12 cellular contexts compared by ENCODE assay signal in genomic region chr10:31136951-31137885, GRCh38.
DNase-seq lines count a peak whose midpoint lies in the region; ATAC-seq, FAIRE-seq and TF ChIP-seq lines count a peak whose summit lies in the region.
"Had no signal": no experiment of that assay in that cellular context is flagged by ENCODE, and none has a peak within 500 bp of the region (broad histone marks: within the 10 kb centered on the region; RNA-seq: fewer than 3 reads in every experiment).

No MANE protein-coding gene starts in this region.

- no peak overlapping the region for H4K8ac ChIP-seq in neuronal stem cell (ENCODE audit: low read depth, low read length)

- H3K9me3 ChIP-seq in DND-41 (ENCODE audit: insufficient read depth, low read length, severe bottlenecking): no peaks in the 10 kb centered on the region
- H3K9me3 ChIP-seq in ascending aorta: no peaks in the 10 kb centered on the region
- no peaks in the 10 kb centered on the region for H3K9me3 ChIP-seq in kidney (ENCODE audit: control insufficient read depth in 1 of 2, low read length in 2 of 2)
- no peaks in the 10 kb centered on the region for H3K9me3 ChIP-seq in neuronal stem cell (replicated peaks in 1 of 2; ENCODE audit: control insufficient read depth in 2 of 2, insufficient read depth in 1 of 2, low read depth in 1 of 2, low read length in 2 of 2)

- H4K91ac ChIP-seq in neuronal stem cell (ENCODE audit: low read depth, low read length, poor library complexity): no peak overlapping the region

- H2AFZ ChIP-seq in DND-41 (ENCODE audit: low read depth, low read length) (no peak overlapping the region), neuronal stem cell (ENCODE audit: low read length) (no peak overlapping the region)

- no peaks in the 10 kb centered on the region for H3K27me3 Mint-ChIP-seq in naive thymus-derived CD8-positive, alpha-beta T cell
- peaks cover 5% of the 10 kb centered on the region for H3K27me3 Mint-ChIP-seq in endothelial cell (ENCODE audit: unreplicated experiment)

- no peak overlapping the region for H2BK12ac ChIP-seq in neuronal stem cell (ENCODE audit: low read length)

- no peaks in the 10 kb centered on the region for H4K20me1 ChIP-seq in DND-41 (ENCODE audit: insufficient read depth, low read length)

- H3K9ac ChIP-seq in DND-41 (ENCODE audit: low read depth, low read length): peak overlapping the region; percentile 97
- H3K9ac ChIP-seq in kidney (ENCODE audit: low read length in 2 of 2): no peak overlapping the region
- H3K9ac ChIP-seq in neuronal stem cell (ENCODE audit: low read depth, low read length, poor library complexity): no peak overlapping the region

- no peak overlapping the region for H3K4ac ChIP-seq in neuronal stem cell (ENCODE audit: low read length)

- POLR2A ChIA-PET in naive thymus-derived CD8-positive, alpha-beta T cell (lab: Charles Lee): interaction anchor here (0.6 to 0.8 kb wide), 2 partner anchors 16 to 105 kb away, joined by 3 read pairs; partner anchors contain the start of gene ZNF438

- H3K18ac ChIP-seq in neuronal stem cell (ENCODE audit: low read length): no peak overlapping the region

- H3K27me3 ChIP-seq in DND-41 (ENCODE audit: insufficient read depth, low read length, poor library complexity): no peaks in the 10 kb centered on the region
- no peaks in the 10 kb centered on the region for H3K27me3 ChIP-seq in ascending aorta
- H3K27me3 ChIP-seq in neuronal stem cell (ENCODE audit: control insufficient read depth in 3 of 3, insufficient read depth in 3 of 3, low read depth in 1 of 3, low read length in 3 of 3): peaks cover 0 to 2% (median 0%) of the 10 kb centered on the region in 3 experiments

- H3K4me1 ChIP-seq in DND-41 (ENCODE audit: insufficient read depth, low read length) (peaks cover 91% of the 10 kb centered on the region), ascending aorta (peaks cover 3 to 18% of the 10 kb centered on the region in 2 donors), kidney (ENCODE audit: control insufficient read depth in 1 of 2, insufficient read depth in 1 of 2, low read depth in 1 of 2, low read length in 2 of 2) (peaks cover 10 to 11% of the 10 kb centered on the region in 2 donors), neuronal stem cell (ENCODE audit: control insufficient read depth in 2 of 2, insufficient read depth in 1 of 2, low read depth in 1 of 2, low read length in 2 of 2) (peaks cover 15 to 25% of the 10 kb centered on the region in 2 donors)

- H2BK5ac ChIP-seq in neuronal stem cell (ENCODE audit: low read length): no peak overlapping the region

- H3K79me1 ChIP-seq in neuronal stem cell (ENCODE audit: low read depth, low read length): no peaks in the 10 kb centered on the region

- peaks cover 14 to 47% (median 43%) of the 10 kb centered on the region in 4 donors for H3K4me1 Mint-ChIP-seq in naive thymus-derived CD8-positive, alpha-beta T cell
- H3K4me1 Mint-ChIP-seq in endothelial cell (ENCODE audit: unreplicated experiment): peaks cover 13% of the 10 kb centered on the region

- no peaks in the 10 kb centered on the region for H3K36me3 ChIP-seq in DND-41 (ENCODE audit: insufficient read depth, low read length)
- H3K36me3 ChIP-seq in ascending aorta: no peaks in the 10 kb centered on the region
- H3K36me3 ChIP-seq in kidney (ENCODE audit: control insufficient read depth in 1 of 2, insufficient read depth in 2 of 2, low read length in 2 of 2): no peaks in the 10 kb centered on the region
- no peaks in the 10 kb centered on the region for H3K36me3 ChIP-seq in neuronal stem cell (replicated peaks in 1 of 2; ENCODE audit: control insufficient read depth in 2 of 2, insufficient read depth in 2 of 2, low read length in 2 of 2)

- H3K27ac ChIP-seq in DND-41 (ENCODE audit: low read length) (peak overlapping the region; percentile 99), ascending aorta (peak overlapping the region; percentile 22 to 46), kidney (ENCODE audit: low read depth in 2 of 2, low read length in 2 of 2) (no peak overlapping the region), neuronal stem cell (replicated peaks; ENCODE audit: low read length) (no peak overlapping the region)

- TF ChIP-seq CTCF in DND-41 (IDR thresholded peaks at IDR 0.05; ENCODE audit: borderline replicate concordance, extremely low read depth, low read length, poor library complexity, severe bottlenecking) (no peak), ascending aorta (IDR thresholded peaks at IDR 0.05) (no peak), endothelial cell (IDR thresholded peaks at IDR 0.05; ENCODE audit: unreplicated experiment) (no peak), kidney (IDR thresholded peaks at IDR 0.05; ENCODE audit: borderline replicate concordance, extremely low read depth, insufficient read depth) (no peak)

- no peak overlapping the region for H2BK120ac ChIP-seq in neuronal stem cell (ENCODE audit: low read depth, low read length)

- DNase-seq in DND-41: peak; percentile 82
- DNase-seq in KG1 (lab: John Stamatoyannopoulos, UW): peak; percentile 50
- DNase-seq in ascending aorta (ENCODE audit: low spot score in 2 of 2): no peak
- DNase-seq in naive thymus-derived CD8-positive, alpha-beta T cell: peak in 2 of 10 donors; percentile 39 to 42
- DNase-seq in endothelial cell (ENCODE audit: low spot score): no peak
- DNase-seq in kidney: no peak
- DNase-seq in neuronal stem cell (ENCODE audit: low spot score): no peak
- DNase-seq: caudate nucleus, NCI-H2081 treated with DMSO at 0.1 percent for 48 hours had no signal

- peak overlapping the region; percentile 70 for H3K4me2 ChIP-seq in DND-41 (ENCODE audit: insufficient read depth, low read length)
- no peak overlapping the region for H3K4me2 ChIP-seq in neuronal stem cell (ENCODE audit: insufficient read depth, low read length, poor library complexity, severe bottlenecking)

- H3K79me2 ChIP-seq in DND-41 (ENCODE audit: insufficient read depth, low read length): peaks cover 50% of the 10 kb centered on the region

- H3K27ac Mint-ChIP-seq in naive thymus-derived CD8-positive, alpha-beta T cell: peak overlapping the region in 9 of 10 donors; percentile 14 to 90 (median 64)
- H3K27ac Mint-ChIP-seq in endothelial cell (ENCODE audit: unreplicated experiment): no peak overlapping the region

- no peaks in the 10 kb centered on the region for H3K36me3 Mint-ChIP-seq in naive thymus-derived CD8-positive, alpha-beta T cell
- no peaks in the 10 kb centered on the region for H3K36me3 Mint-ChIP-seq in endothelial cell (ENCODE audit: low read depth, unreplicated experiment)

- H3K4me3 ChIP-seq in DND-41 (ENCODE audit: low read depth in 1 of 2, low read length in 2 of 2): peak overlapping the region in 1 of 2 experiments; percentile 64; a peak in 2 of 4 replicates
- H3K4me3 ChIP-seq in ascending aorta: no peak overlapping the region
- no peak overlapping the region for H3K4me3 ChIP-seq in kidney (ENCODE audit: low read length in 2 of 2)
- no peak overlapping the region for H3K4me3 ChIP-seq in neuronal stem cell (ENCODE audit: low read length in 2 of 2)

- H3K4me3 Mint-ChIP-seq in naive thymus-derived CD8-positive, alpha-beta T cell: peak overlapping the region in 9 of 10 donors; percentile 0 to 61 (median 11)
- no peak overlapping the region for H3K4me3 Mint-ChIP-seq in endothelial cell (ENCODE audit: unreplicated experiment)

- H2AK5ac ChIP-seq in neuronal stem cell (ENCODE audit: low read depth, low read length): no peak overlapping the region

- no peak overlapping the region for H3K14ac ChIP-seq in neuronal stem cell (ENCODE audit: low read length)

- ATAC-seq in DND-41 (ENCODE audit: insufficient read depth, low read depth) (peak; percentile 61), GM18861 (IDR thresholded peaks at IDR 0.05; ENCODE audit: unreplicated experiment) (no peak)
- peak; percentile 51 to 65 for ATAC-seq in naive thymus-derived CD8-positive, alpha-beta T cell
- ATAC-seq: Panc1 had no signal

- H2BK15ac ChIP-seq in neuronal stem cell (ENCODE audit: low read length): no peak overlapping the region

- no peak for FAIRE-seq in kidney (lab: Jason Lieb, UNC)
- FAIRE-seq: G401.6 had no signal

- no peak overlapping the region for H3K23ac ChIP-seq in neuronal stem cell (ENCODE audit: low read depth, low read length, poor library complexity)

- intact Hi-C loops in ascending aorta (cut with DNase I): loop anchor here (10.0 kb wide), 1 partner anchor 352 kb away; no protein-coding TSS in a partner anchor
- intact Hi-C loops in kidney (cut with DNase I): no loop called here

- no peaks in the 10 kb centered on the region for H3K9me3 Mint-ChIP-seq in naive thymus-derived CD8-positive, alpha-beta T cell
- H3K9me3 Mint-ChIP-seq in endothelial cell (ENCODE audit: unreplicated experiment): no peaks in the 10 kb centered on the region

- no CpG with 5 or more reads among the region's 9 CpGs for WGBS in neuronal stem cell (ENCODE audit: extremely low coverage in 2 of 2, insufficient read length in 2 of 2, insufficient replicate concordance in 1 of 2), 2 donors

Comparison
In these comparisons a context has a peak if more than half of its experiments do, and no peak if none do; other contexts are left out.
1. DNase-seq: peak in DND-41 (single experiment) and KG1 (single experiment); none in ascending aorta (0 of 2), endothelial cell (single experiment), kidney (single experiment) and neuronal stem cell (single experiment).
2. H3K27ac ChIP-seq: peak in DND-41 (single experiment) and ascending aorta (2 of 2); none in kidney (0 of 2) and neuronal stem cell (single experiment).